ENCODE assay signal across 8 cellular contexts in genomic region chr17:3695723-3696411, GRCh38. TPM values are rescaled to one million over a fixed set of nuclear protein-coding genes. Genes with fewer than 3 reads are reported as not detected.
DNase-seq lines count a peak whose midpoint lies in the region; ATAC-seq and TF ChIP-seq lines count a peak whose summit lies in the region.

A gene with protein sequence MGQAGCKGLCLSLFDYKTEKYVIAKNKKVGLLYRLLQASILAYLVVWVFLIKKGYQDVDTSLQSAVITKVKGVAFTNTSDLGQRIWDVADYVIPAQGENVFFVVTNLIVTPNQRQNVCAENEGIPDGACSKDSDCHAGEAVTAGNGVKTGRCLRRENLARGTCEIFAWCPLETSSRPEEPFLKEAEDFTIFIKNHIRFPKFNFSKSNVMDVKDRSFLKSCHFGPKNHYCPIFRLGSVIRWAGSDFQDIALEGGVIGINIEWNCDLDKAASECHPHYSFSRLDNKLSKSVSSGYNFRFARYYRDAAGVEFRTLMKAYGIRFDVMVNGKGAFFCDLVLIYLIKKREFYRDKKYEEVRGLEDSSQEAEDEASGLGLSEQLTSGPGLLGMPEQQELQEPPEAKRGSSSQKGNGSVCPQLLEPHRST (minus strand): TSS chr17:3696155. CDS start chr17:3696005, 150 bp downstream.

- intact Hi-C loops in lower lobe of right lung (cut with DNase I): no loop called here

- in situ Hi-C loops in HAP-1 (cut with MboI; ENCODE audit: low sequenced_read_pairs): no loop called here

- H3K4me1 ChIP-seq in HAP-1 (peaks cover 28% of the 10 kb centered on the region), lower lobe of right lung (peaks cover 17% of the 10 kb centered on the region)

- peak; percentile 66 to 73 for ATAC-seq in lower lobe of right lung
- peak; percentile 29 for ATAC-seq in stimulated activated naive CD8-positive, alpha-beta T cell treated with anti-CD3 and anti-CD28 coated beads, Interleukin-15, Interleukin-2, amounts not matched to agents 100 U/mL and 50 U/mL, for 24 hours
- ATAC-seq in HG03095 (IDR thresholded peaks at IDR 0.05; ENCODE audit: unreplicated experiment): no peak
- ATAC-seq in GM21529 (IDR thresholded peaks at IDR 0.05; ENCODE audit: unreplicated experiment): no peak

- H3K27me3 ChIP-seq in HAP-1 (ENCODE audit: low read depth): no peaks in the 10 kb centered on the region
- peaks cover 63% of the 10 kb centered on the region for H3K27me3 ChIP-seq in lower lobe of right lung (ENCODE audit: low read depth)

- H3K9me3 ChIP-seq in HAP-1: no peaks in the 10 kb centered on the region
- no peaks in the 10 kb centered on the region for H3K9me3 ChIP-seq in lower lobe of right lung

- TF ChIP-seq CTCF in AG10803 (conservative IDR thresholded peaks at IDR 0.05; ENCODE audit: low read length) (no peak), lower lobe of right lung (IDR thresholded peaks at IDR 0.05) (no peak)

- no peak within 1 kb of the TSS for H3K27ac ChIP-seq in lower lobe of right lung

- H3K4me3 ChIP-seq in AG10803 (ENCODE audit: low read length) (peak within 1 kb of the TSS; percentile 64), HAP-1 (peak within 1 kb of the TSS; percentile 40), lower lobe of right lung (peak within 1 kb of the TSS; percentile 54)

- H3K36me3 ChIP-seq in HAP-1 (replicated peaks): no peaks in the 10 kb centered on the region
- H3K36me3 ChIP-seq in lower lobe of right lung: no peaks in the 10 kb centered on the region

- DNase-seq in AG10803 (ENCODE audit: low read depth): peak; percentile 13
- peak; percentile 5 to 70 for DNase-seq in HAP-1 (ENCODE audit: low spot score in 2 of 2)
- DNase-seq in T-helper 9 cell: peak; percentile 9
- peak; percentile 27 for DNase-seq in cerebellum (ENCODE audit: low spot score)
- peak; percentile 64 for DNase-seq in lower lobe of right lung
- DNase-seq in stimulated activated naive CD8-positive, alpha-beta T cell treated with anti-CD3 and anti-CD28 coated beads, Interleukin-15, Interleukin-2, amounts not matched to agents 100 U/mL and 50 U/mL, for 24 hours: peak; percentile 59

RNA-seq across cellular contexts. Expression of the gene that starts here (rescaled TPM):
- 3.5 TPM for total RNA-seq in cerebellum
- total RNA-seq in lower lobe of right lung: 2.5 TPM

Comparison
In these comparisons a context has a peak if more than half of its experiments do, and no peak if none do; other contexts are left out.
1. DNase-seq: peak in every context shown above with its lines; median percentile 64 in lower lobe of right lung; 59 in stimulated activated naive CD8-positive, alpha-beta T cell treated with anti-CD3 and anti-CD28 coated beads, Interleukin-15, Interleukin-2, amounts not matched to agents 100 U/mL and 50 U/mL, for 24 hours; 38 in HAP-1; 27 in cerebellum; 13 in AG10803; 9 in T-helper 9 cell.
2. ATAC-seq: peak in lower lobe of right lung (2 of 2) and stimulated activated naive CD8-positive, alpha-beta T cell treated with anti-CD3 and anti-CD28 coated beads, Interleukin-15, Interleukin-2, amounts not matched to agents 100 U/mL and 50 U/mL, for 24 hours (single experiment); none in HG03095 (single experiment) and GM21529 (single experiment).
3. Peak in every context shown above with its lines, with median percentiles within 50 percentile points of each other: H3K4me3 ChIP-seq.